ENCODE assay signal across 26 cellular contexts in genomic region chr10:52464725-52465124, GRCh38.
"Had no signal": no experiment of that assay in that cellular context is flagged by ENCODE, and none has a peak within 500 bp of the region (broad histone marks: within the 10 kb centered on the region; RNA-seq: fewer than 3 reads in every experiment).

No MANE protein-coding gene starts in this region.

- H3K4me1 Mint-ChIP-seq: activated naive CD4-positive, alpha-beta T cell treated with anti-CD3 and anti-CD28 coated beads, Interleukin-2, amount 50 U/mL, for 24 hours had no signal

- H3K27me3 Mint-ChIP-seq: activated naive CD4-positive, alpha-beta T cell treated with anti-CD3 and anti-CD28 coated beads, Interleukin-2, amount 50 U/mL, for 24 hours had no signal

- H3K9ac ChIP-seq: KMS-11, SK-N-SH had no signal

- H3K4me2 ChIP-seq: KMS-11, SK-N-SH had no signal

- H3K9me3 ChIP-seq: breast epithelium, SJCRH30, SK-N-SH had no signal

- H3K36me3 Mint-ChIP-seq: activated naive CD4-positive, alpha-beta T cell treated with anti-CD3 and anti-CD28 coated beads, Interleukin-2, amount 50 U/mL, for 24 hours had no signal

- H3K4me3 Mint-ChIP-seq: activated CD8-positive, alpha-beta T cell treated with anti-CD3 and anti-CD28 coated beads, Interleukin-2, amount 10 ng/mL, durations not matched to agents 7 days and 5 days; activated naive CD4-positive, alpha-beta T cell treated with anti-CD3 and anti-CD28 coated beads, Interleukin-2, amount 50 U/mL, for 24 hours had no signal

- DNase-seq: activated CD4-positive, alpha-beta T cell treated with anti-CD3 and anti-CD28 coated beads for 4 hours; activated CD4-positive, alpha-beta T cell treated with anti-CD3 and anti-CD28 coated beads, Interleukin-2, amount 50 U/mL, for 4 hours; activated CD8-positive, alpha-beta memory T cell treated with anti-CD3 and anti-CD28 coated beads, Interleukin-2, amount 50 U/mL, for 48 hours; activated CD8-positive, alpha-beta T cell treated with anti-CD3 and anti-CD28 coated beads, Interleukin-2, amount 10 ng/mL, durations not matched to agents 7 days and 5 days; activated naive CD4-positive, alpha-beta T cell; activated T-cell treated with anti-CD3 and anti-CD28 coated beads, Interleukin-2, amount 50 U/mL, for 1 hour; aorta; central memory CD4-positive, alpha-beta T cell; MV-4-11; NCI-H1092 treated with DMSO at 0.1 percent for 48 hours; NCI-H1417 treated with DMSO at 0.1 percent for 48 hours; NCI-H1694; NCI-H2029 treated with DMSO at 0.1 percent for 48 hours; NCI-H345; NCI-H510A; NCI-H526 treated with DMSO at 0.1 percent for 48 hours; NCI-H82; PC-9; Right ventricle myocardium superior; SJCRH30; SK-N-SH; T-helper 1 cell; WERI-Rb-1 had no signal

- H3K27ac Mint-ChIP-seq: activated CD8-positive, alpha-beta T cell treated with anti-CD3 and anti-CD28 coated beads, Interleukin-2, amount 10 ng/mL, durations not matched to agents 7 days and 5 days; activated naive CD4-positive, alpha-beta T cell treated with anti-CD3 and anti-CD28 coated beads, Interleukin-2, amount 50 U/mL, for 24 hours had no signal

- H3K4me1 ChIP-seq: breast epithelium had no signal

- ATAC-seq: activated CD8-positive, alpha-beta T cell treated with anti-CD3 and anti-CD28 coated beads, Interleukin-2, amount 10 ng/mL, durations not matched to agents 7 days and 5 days had no signal

- H3K36me3 ChIP-seq: breast epithelium, SJCRH30, WERI-Rb-1 had no signal

- H3K27me3 ChIP-seq: breast epithelium, SJCRH30 had no signal

- H3K9me2 ChIP-seq: SK-N-SH had no signal

- H3K27ac ChIP-seq: breast epithelium, KMS-11, PC-9, SJCRH30, WERI-Rb-1 had no signal

- H3K4me3 ChIP-seq: breast epithelium, PC-9, SJCRH30 had no signal
